Comparison of ENCODE assay signal across 8 cellular contexts in the genomic region with DNA sequence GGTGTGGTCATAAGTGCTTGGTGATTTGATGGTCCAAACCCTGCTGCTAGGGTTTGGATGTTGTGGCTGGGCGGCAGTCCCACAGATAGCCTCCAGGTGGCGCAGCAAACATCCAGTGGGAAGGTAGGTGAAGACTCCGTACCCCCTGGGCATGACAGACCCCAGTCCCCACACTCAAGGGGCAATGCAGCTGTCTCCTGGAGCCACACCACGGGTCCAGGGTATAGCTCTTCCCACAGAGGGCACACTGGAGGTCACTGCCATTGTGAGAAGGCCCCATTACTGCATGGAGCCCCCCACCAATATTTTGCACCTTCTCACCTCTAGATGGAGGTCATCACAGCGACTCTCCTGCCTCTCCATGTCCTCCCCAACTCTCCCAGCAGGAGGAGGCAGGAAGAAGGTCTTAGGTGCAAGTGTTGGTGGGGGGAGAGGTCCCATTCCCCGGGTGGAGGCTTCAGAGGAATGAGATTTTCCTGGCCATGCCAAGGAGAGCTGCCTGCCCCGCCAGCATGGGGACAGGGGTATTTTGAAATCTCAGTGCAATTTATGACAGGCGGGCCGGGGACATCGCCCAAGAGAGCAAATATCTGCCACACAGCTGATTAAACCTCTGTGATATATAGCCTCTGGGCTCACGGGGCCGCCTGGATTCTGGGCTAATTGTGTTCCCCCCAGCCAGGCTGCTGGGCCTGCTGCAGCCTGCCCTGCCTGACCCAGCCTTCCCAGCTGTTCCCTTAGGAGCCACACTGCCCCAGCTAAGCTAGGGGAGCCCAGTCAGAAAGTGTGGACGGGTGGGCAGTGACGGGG.
DNase-seq lines count a peak whose midpoint lies in the region; ATAC-seq, FAIRE-seq and TF ChIP-seq lines count a peak whose summit lies in the region.

No MANE protein-coding gene starts in this region.

- no peak for FAIRE-seq in D721Med (lab: Jason Lieb, UNC)

- no peak for ATAC-seq in HG02610 (IDR thresholded peaks at IDR 0.05; ENCODE audit: unreplicated experiment)

- DNase-seq in D721Med (ENCODE audit: insufficient read length, low spot score) (peak; percentile 61), KBM-7 (peak; percentile 82), T-helper 9 cell (peak; percentile 71), astrocyte of the spinal cord (ENCODE audit: low read depth, low spot score) (peak; percentile 26), iris pigment epithelial cell (ENCODE audit: low read depth) (peak; percentile 36), globus pallidus (ENCODE audit: low spot score) (no peak)
- peak; percentile 63 to 69 for DNase-seq in stimulated activated CD4-positive, alpha-beta T cell treated with anti-CD3 and anti-CD28 coated beads, Interleukin-1b, Interleukin-23, amount 100 ng/mL, for 4 hours (ENCODE audit: low read depth in 2 of 2)

- peak; percentile 95 for TF ChIP-seq CTCF in D721Med (IDR thresholded peaks at IDR 0.05; ENCODE audit: insufficient read depth, missing control alignments)
- peak; percentile 95 for TF ChIP-seq CTCF in astrocyte of the spinal cord (IDR thresholded peaks at IDR 0.05; ENCODE audit: low read depth, low read length)

- H3K4me3 ChIP-seq in astrocyte of the spinal cord (ENCODE audit: low read depth, low read length), result no peak overlapping the region

- in situ Hi-C loops in KBM-7 (cut with MboI; ENCODE audit: low pct_unique_long_range_greater_than_20kb, low sequenced_read_pairs), result no loop called here
- in situ Hi-C loops in astrocyte of the spinal cord (cut with HindIII; ENCODE audit: low sequenced_read_pairs), result no loop called here
